ENCODE assay signal across 15 cellular contexts in the genomic region with DNA sequence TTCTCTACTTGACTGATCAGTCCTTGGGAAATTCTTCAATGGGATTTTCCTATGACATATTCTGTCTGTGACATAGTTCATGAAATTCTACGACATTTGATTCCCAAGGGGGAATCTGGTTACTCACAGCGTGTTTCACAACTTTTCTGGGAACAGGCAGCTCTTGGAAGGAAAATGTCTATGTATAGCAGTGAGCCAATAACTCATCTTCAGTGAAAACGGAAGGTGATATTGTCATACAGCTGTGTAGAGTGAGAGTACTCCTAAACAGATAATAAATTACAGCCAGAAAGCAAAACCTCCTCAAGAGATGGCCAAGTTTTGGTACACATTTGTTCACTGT.
DNase-seq lines count a peak whose midpoint lies in the region; ATAC-seq and TF ChIP-seq lines count a peak whose summit lies in the region.
"Had no signal": no experiment of that assay in that cellular context is flagged by ENCODE, and none has a peak within 500 bp of the region (broad histone marks: within the 10 kb centered on the region; RNA-seq: fewer than 3 reads in every experiment).

No MANE protein-coding gene starts in this region.

- peaks cover 85% of the 10 kb centered on the region for H3K79me2 ChIP-seq in ACC112 (ENCODE audit: control insufficient read depth, insufficient read depth, low read length, unreplicated experiment)

- H3K4me1 Mint-ChIP-seq in stimulated activated effector memory CD8-positive, alpha-beta T cell treated with anti-CD3 and anti-CD28 coated beads, Interleukin-12 subunit alpha, Interleukin-12 subunit beta, amount 100 ng/mL, for 72 hours = no peaks in the 10 kb centered on the region

- DNase-seq in M059J (ENCODE audit: low read depth) (peak; percentile 50), choroid plexus epithelial cell (ENCODE audit: low read depth) (peak; percentile 94), lung microvascular endothelial cell (ENCODE audit: low read depth in 2 of 2) (peak; percentile 26 to 73)
- DNase-seq in stimulated activated effector memory CD8-positive, alpha-beta T cell treated with anti-CD3 and anti-CD28 coated beads, Interleukin-12 subunit alpha, Interleukin-12 subunit beta, amount 100 ng/mL, for 72 hours (ENCODE audit: low spot score in 2 of 2) = no peak
- DNase-seq: activated CD4-positive, alpha-beta T cell treated with anti-CD3 and anti-CD28 coated beads for 48 hours; esophagus squamous epithelium; NCI-H1092 treated with DMSO at 0.1 percent for 48 hours; SIG-M5; stimulated activated CD4-positive, alpha-beta T cell treated with anti-CD3 and anti-CD28 coated beads, Interleukin-4, amount 100 ng/mL, for 24 hours had no signal

- peak overlapping the region; percentile 98 for H3K27ac ChIP-seq in ACC112 (ENCODE audit: low read depth, low read length)
- H3K27ac ChIP-seq: BLaER1 had no signal

- H3K36me3 Mint-ChIP-seq in stimulated activated effector memory CD8-positive, alpha-beta T cell treated with anti-CD3 and anti-CD28 coated beads, Interleukin-12 subunit alpha, Interleukin-12 subunit beta, amount 100 ng/mL, for 72 hours = no peaks in the 10 kb centered on the region
- H3K36me3 Mint-ChIP-seq: activated naive CD8-positive, alpha-beta T cell had no signal

- ATAC-seq in GM19467 (IDR thresholded peaks at IDR 0.05; ENCODE audit: unreplicated experiment) = no peak
- no peak for ATAC-seq in GM18870 (IDR thresholded peaks at IDR 0.05; ENCODE audit: unreplicated experiment)
- no peak for ATAC-seq in GM21367 (IDR thresholded peaks at IDR 0.05; ENCODE audit: unreplicated experiment)
- no peak for ATAC-seq in stimulated activated effector memory CD8-positive, alpha-beta T cell treated with anti-CD3 and anti-CD28 coated beads, Interleukin-12 subunit alpha, Interleukin-12 subunit beta, amount 100 ng/mL, for 72 hours

- no peak for TF ChIP-seq CTCF in choroid plexus epithelial cell (conservative IDR thresholded peaks at IDR 0.05; ENCODE audit: low read depth, low read length)

- H3K4me3 ChIP-seq in ACC112 (ENCODE audit: low read depth, low read length) (peak overlapping the region; percentile 12), choroid plexus epithelial cell (ENCODE audit: low read depth, low read length) (no peak overlapping the region)
- H3K4me3 ChIP-seq: BLaER1, esophagus squamous epithelium had no signal

- no peak overlapping the region for H2AFZ ChIP-seq in ACC112 (ENCODE audit: low read length, unreplicated experiment)

- no peaks in the 10 kb centered on the region for H3K27me3 ChIP-seq in ACC112 (ENCODE audit: insufficient read depth, low read length)
- H3K27me3 ChIP-seq: esophagus squamous epithelium had no signal

- H3K4me1 ChIP-seq in ACC112 (ENCODE audit: control insufficient read depth, insufficient read depth, low read length, unreplicated experiment) = peaks cover 51% of the 10 kb centered on the region

- H3K4me3 Mint-ChIP-seq in stimulated activated effector memory CD8-positive, alpha-beta T cell treated with anti-CD3 and anti-CD28 coated beads, Interleukin-12 subunit alpha, Interleukin-12 subunit beta, amount 100 ng/mL, for 72 hours = no peak overlapping the region
- H3K4me3 Mint-ChIP-seq: activated naive CD8-positive, alpha-beta T cell had no signal

- H3K27ac Mint-ChIP-seq in stimulated activated effector memory CD8-positive, alpha-beta T cell treated with anti-CD3 and anti-CD28 coated beads, Interleukin-12 subunit alpha, Interleukin-12 subunit beta, amount 100 ng/mL, for 72 hours = no peak overlapping the region
- H3K27ac Mint-ChIP-seq: activated naive CD8-positive, alpha-beta T cell had no signal

- H3K36me3 ChIP-seq in ACC112 (ENCODE audit: insufficient read depth, low read length) = 0 out of 2 replicates have a peak, but pooled peaks cover 7% of the 10 kb centered on the region
- H3K36me3 ChIP-seq: BLaER1, esophagus squamous epithelium had no signal

- no peaks in the 10 kb centered on the region for H3K9me3 Mint-ChIP-seq in stimulated activated effector memory CD8-positive, alpha-beta T cell treated with anti-CD3 and anti-CD28 coated beads, Interleukin-12 subunit alpha, Interleukin-12 subunit beta, amount 100 ng/mL, for 72 hours

Comparison
In these comparisons a context has a peak if more than half of its experiments do, and no peak if none do; other contexts are left out.
1. DNase-seq: peak in M059J (single experiment), choroid plexus epithelial cell (single experiment) and lung microvascular endothelial cell (2 of 2); none in stimulated activated effector memory CD8-positive, alpha-beta T cell treated with anti-CD3 and anti-CD28 coated beads, Interleukin-12 subunit alpha, Interleukin-12 subunit beta, amount 100 ng/mL, for 72 hours (0 of 2).